ENCODE assay signal across 1 cellular context in the genomic region with DNA sequence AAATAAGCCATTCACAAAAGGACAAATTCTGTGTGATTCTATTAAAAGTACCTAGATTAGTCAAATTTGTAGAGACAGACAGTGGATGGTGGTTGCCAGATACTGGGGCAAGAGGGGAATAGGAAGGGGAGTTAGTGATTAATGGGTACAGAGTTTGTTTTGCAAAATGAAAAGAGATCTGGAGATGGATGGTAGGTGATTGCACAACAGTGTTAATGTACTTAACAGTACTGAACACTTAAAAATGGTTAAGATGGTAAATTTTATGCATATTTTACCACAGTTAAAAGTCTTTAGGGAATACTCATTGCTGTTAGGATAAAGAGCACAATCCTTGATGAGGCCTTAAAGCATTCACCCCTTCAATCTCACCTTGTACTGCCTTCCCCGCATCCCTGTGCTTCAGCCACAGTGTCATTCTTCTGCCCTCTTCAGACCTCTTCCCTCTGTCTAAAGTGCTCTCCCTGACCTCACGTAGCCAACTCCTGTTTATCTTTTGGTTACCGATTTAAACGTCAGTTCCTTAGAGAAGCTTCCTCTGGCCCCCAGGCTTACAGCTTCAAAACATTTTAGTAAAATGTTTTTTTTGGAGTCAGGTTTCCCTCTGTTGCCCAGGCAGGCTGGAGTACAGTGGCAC.
TF ChIP-seq lines count a peak whose summit lies in the region.

No MANE protein-coding gene starts in this region.

TF ChIP-seq in HepG2, 621 proteins besides CTCF, POLR2A, EP300 and RAD21:
- no peak for TF ChIP-seq IKZF5 (CRISPR knock-in tag; IDR thresholded peaks at IDR 0.05)
- TF ChIP-seq CEBPG (CRISPR knock-in tag; IDR thresholded peaks at IDR 0.05) = 0 out of 2 replicates have a peak, but pooled peaks have one; percentile 18
- peak; percentile 57; the same call in 1 of the 2 replicates for TF ChIP-seq RBFOX2 (IDR thresholded peaks at IDR 0.05; ENCODE audit: low read depth, low read length)
- TF ChIP-seq ZNF17 (CRISPR knock-in tag; IDR thresholded peaks at IDR 0.05) = no peak
- TF ChIP-seq RBM22 (optimal IDR thresholded peaks at IDR 0.05; ENCODE audit: low read length) = peak; percentile 24
- peak; percentile 86 for TF ChIP-seq CEBPB (IDR thresholded peaks at IDR 0.05; ENCODE audit: borderline replicate concordance, low read depth, low read length)
- TF ChIP-seq ZFP36L1 (CRISPR knock-in tag; IDR thresholded peaks at IDR 0.05) = no peak
- no peak for TF ChIP-seq ZNF468 (CRISPR knock-in tag; IDR thresholded peaks at IDR 0.05)
TF ChIP-seq in HepG2: peak in this region for 4.
